Comparison of ENCODE assay signal across 21 cellular contexts in the genomic region with DNA sequence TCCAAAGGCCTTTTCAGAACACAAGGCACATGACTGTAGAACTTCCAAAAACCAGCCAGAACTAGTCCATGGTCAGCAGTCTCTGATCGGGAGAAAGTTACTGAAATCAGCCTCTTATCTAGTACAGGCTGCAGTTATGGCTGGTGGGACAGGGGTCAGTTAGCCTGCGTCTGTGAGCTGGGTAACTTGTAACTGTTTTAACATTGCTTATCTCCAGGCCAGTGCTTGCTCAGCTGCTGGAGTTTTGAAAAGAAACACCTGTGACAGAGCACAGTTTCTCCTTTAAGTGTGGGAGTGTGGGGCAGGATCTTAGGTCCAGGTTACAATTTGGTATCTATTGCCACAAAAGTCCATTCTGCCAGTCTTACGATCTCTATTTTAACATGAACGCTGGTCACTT.
DNase-seq lines count a peak whose midpoint lies in the region; ATAC-seq, FAIRE-seq and TF ChIP-seq lines count a peak whose summit lies in the region.
"Had no signal": no experiment of that assay in that cellular context is flagged by ENCODE, and none has a peak within 500 bp of the region (broad histone marks: within the 10 kb centered on the region; RNA-seq: fewer than 3 reads in every experiment).

No MANE protein-coding gene starts in this region.

- TF ChIP-seq EP300 in A549 (IDR thresholded peaks at IDR 0.05) = no peak

- peaks cover 26% of the 10 kb centered on the region for H3K27me3 Mint-ChIP-seq in nephron progenitor cell (ENCODE audit: low read depth, poor library complexity)
- no peaks in the 10 kb centered on the region for H3K27me3 Mint-ChIP-seq in activated CD8-positive, alpha-beta T cell treated with anti-CD3 and anti-CD28 coated beads for 36 hours

- in situ Hi-C loops in Panc1 (cut with HindIII; ENCODE audit: low pct_unique_long_range_greater_than_20kb, low sequenced_read_pairs) = no loop called here

- no TSS peak for BruUV-seq in Panc1 (replicated peaks; lab: Mats Ljungman, UMichigan)

- POLR2A ChIA-PET in A549 (lab: Yijun Ruan, JAX) (no interaction called here), Panc1 (lab: Charles Lee) (no interaction called here)
- POLR2A ChIA-PET in activated CD8-positive, alpha-beta T cell treated with anti-CD3 and anti-CD28 coated beads for 36 hours (lab: Charles Lee) = no interaction called here

- peaks cover 20% of the 10 kb centered on the region for H3K9me3 Mint-ChIP-seq in nephron progenitor cell
- no peaks in the 10 kb centered on the region for H3K9me3 Mint-ChIP-seq in activated CD8-positive, alpha-beta T cell treated with anti-CD3 and anti-CD28 coated beads for 36 hours

- ATAC-seq in A549 (no peak), Panc1 (0 out of 2 replicates have a peak, but pooled peaks have one; percentile 37)
- ATAC-seq in activated CD8-positive, alpha-beta T cell treated with anti-CD3 and anti-CD28 coated beads for 36 hours = no peak
- ATAC-seq: GM12878 had no signal

- intact Hi-C loops in Panc1 (cut with micrococcal nuclease; ENCODE audit: unreplicated experiment) = no loop called here
- intact Hi-C loops in activated CD8-positive, alpha-beta T cell treated with anti-CD3 and anti-CD28 coated beads for 36 hours (cut with micrococcal nuclease) = no loop called here

- H3K4me1 ChIP-seq in A549 (no peaks in the 10 kb centered on the region), Panc1 (ENCODE audit: control insufficient read depth, insufficient read depth, low read length) (peaks cover 11% of the 10 kb centered on the region; the same call in 1 of the 2 replicates), cardiac muscle cell (ENCODE audit: low read depth) (peaks cover 45% of the 10 kb centered on the region)
- H3K4me1 ChIP-seq: Peyer's patch had no signal

- H3K9me3 ChIP-seq in A549 (peaks cover 16% of the 10 kb centered on the region; the same call in 2 of the 3 replicates), Panc1 (ENCODE audit: control insufficient read depth, insufficient read depth, low read depth, low read length) (no peaks in the 10 kb centered on the region), cardiac muscle cell (ENCODE audit: low read depth) (no peaks in the 10 kb centered on the region)

- no peak overlapping the region for H3K4me2 ChIP-seq in A549

- no peaks in the 10 kb centered on the region for H3K36me3 Mint-ChIP-seq in nephron progenitor cell (ENCODE audit: low read depth)
- H3K36me3 Mint-ChIP-seq in activated CD8-positive, alpha-beta T cell treated with anti-CD3 and anti-CD28 coated beads for 36 hours (ENCODE audit: low read depth) = no peaks in the 10 kb centered on the region

- DNase-seq in A549 (ENCODE audit: low read depth in 1 of 2, low spot score in 1 of 2) (no peak), Panc1 (ENCODE audit: low read depth, low spot score) (no peak), cardiac muscle cell (ENCODE audit: low read depth in 1 of 2, low spot score in 1 of 2) (peak; percentile 23 to 39), nephron progenitor cell (no peak), activated gamma-delta T cell treated with Interleukin-2 at 50 U/mL for 16 hours (no peak), NCI-H128 (lab: John Stamatoyannopoulos, UW; ENCODE audit: unreplicated experiment) (no peak)
- DNase-seq in stimulated activated CD8-positive, alpha-beta memory T cell treated with anti-CD3 and anti-CD28 coated beads, Interleukin-4, amount 100 ng/mL, for 48 hours = no peak
- DNase-seq in activated CD8-positive, alpha-beta T cell treated with anti-CD3 and anti-CD28 coated beads for 36 hours = no peak
- DNase-seq: activated CD4-positive, alpha-beta T cell treated with anti-CD3 and anti-CD28 coated beads, Interleukin-2, amount 50 U/mL, for 4 hours; activated effector memory CD4-positive, alpha-beta T cell treated with anti-CD3 and anti-CD28 coated beads, Interleukin-2, amount 50 U/mL, for 16 hours; cerebellar nuclear complex; DMS53; effector CD4-positive, alpha-beta T cell; KG1; left cardiac atrium; NCI-H187 treated with DMSO at 0.1 percent for 48 hours; Peyer's patch; T-helper 2 cell had no signal

- H3K4me1 Mint-ChIP-seq in nephron progenitor cell = peaks cover 55% of the 10 kb centered on the region
- H3K4me1 Mint-ChIP-seq in activated CD8-positive, alpha-beta T cell treated with anti-CD3 and anti-CD28 coated beads for 36 hours (ENCODE audit: low read depth) = no peaks in the 10 kb centered on the region

- H3K4me3 ChIP-seq in A549 (no peak overlapping the region), Panc1 (ENCODE audit: low read depth in 2 of 2, low read length in 2 of 2) (no peak overlapping the region), cardiac muscle cell (no peak overlapping the region)
- H3K4me3 ChIP-seq: esophagus muscularis mucosa, GM12878, Peyer's patch, SK-N-MC had no signal

- H3K27me3 ChIP-seq in Panc1 (ENCODE audit: control insufficient read depth, insufficient read depth, low read length) (no peaks in the 10 kb centered on the region), cardiac muscle cell (no peaks in the 10 kb centered on the region)
- H3K27me3 ChIP-seq: Peyer's patch had no signal

- no peak for TF ChIP-seq POLR2A in A549 (IDR thresholded peaks at IDR 0.05; ENCODE audit: low read length)

- TF ChIP-seq CTCF in A549 (IDR thresholded peaks at IDR 0.05) (no peak), Panc1 (IDR thresholded peaks at IDR 0.05) (no peak), cardiac muscle cell (IDR thresholded peaks at IDR 0.05; ENCODE audit: low read depth, low read length) (no peak), nephron progenitor cell (IDR thresholded peaks at IDR 0.05) (no peak)
- no peak for TF ChIP-seq CTCF in activated CD8-positive, alpha-beta T cell treated with anti-CD3 and anti-CD28 coated beads for 36 hours (IDR thresholded peaks at IDR 0.05)

- FAIRE-seq in A549 (lab: Jason Lieb, UNC) = peak; percentile 18
- FAIRE-seq: GM12878 had no signal

- H3K27ac Mint-ChIP-seq in nephron progenitor cell = peak overlapping the region; percentile 77
- H3K27ac Mint-ChIP-seq in activated CD8-positive, alpha-beta T cell treated with anti-CD3 and anti-CD28 coated beads for 36 hours = no peak overlapping the region

- TF ChIP-seq RAD21 in A549 (conservative IDR thresholded peaks at IDR 0.05 in 1 of 2, IDR thresholded peaks at IDR 0.05 in 1 of 2) = no peak

- H3K4me3 Mint-ChIP-seq in nephron progenitor cell = no peak overlapping the region
- no peak overlapping the region for H3K4me3 Mint-ChIP-seq in activated CD8-positive, alpha-beta T cell treated with anti-CD3 and anti-CD28 coated beads for 36 hours

- H3K27ac ChIP-seq in A549 = no peak overlapping the region
- 0 out of 2 replicates have a peak overlapping the region, but pooled peaks have one; percentile 3 for H3K27ac ChIP-seq in Panc1 (ENCODE audit: low read length)
- H3K27ac ChIP-seq in cardiac muscle cell = peak overlapping the region; percentile 70
- H3K27ac ChIP-seq: esophagus muscularis mucosa, Peyer's patch, SK-N-MC had no signal

- CTCF ChIA-PET in A549 (lab: Yijun Ruan, JAX) = interaction anchor here (1.1 kb wide), 1 partner anchor 17 kb away, joined by 3 read pairs; no protein-coding TSS in a partner anchor
- CTCF ChIA-PET in Panc1 (lab: Charles Lee) = no interaction called here
- CTCF ChIA-PET in activated CD8-positive, alpha-beta T cell treated with anti-CD3 and anti-CD28 coated beads for 36 hours (lab: Charles Lee) = no interaction called here

- H3K36me3 ChIP-seq in Panc1 (ENCODE audit: control insufficient read depth, insufficient read depth, low read length) (no peaks in the 10 kb centered on the region), cardiac muscle cell (no peaks in the 10 kb centered on the region)
- H3K36me3 ChIP-seq: esophagus muscularis mucosa, Peyer's patch had no signal

- WGBS in A549 (ENCODE audit: missing lambda C conversion rate) = 8% methylated on average over 4 of the region's 4 CpGs

TF ChIP-seq in A549, 52 proteins besides CTCF, POLR2A, EP300 and RAD21:
- TF ChIP-seq CHD4 (IDR thresholded peaks at IDR 0.05; ENCODE audit: borderline replicate concordance) = no peak

Comparison
In these comparisons a context has a peak if more than half of its experiments do, and no peak if none do; other contexts are left out.
1. DNase-seq: peak in cardiac muscle cell (2 of 2); none in A549 (0 of 2), Panc1 (single experiment), nephron progenitor cell (single experiment), activated gamma-delta T cell treated with Interleukin-2 at 50 U/mL for 16 hours (single experiment), stimulated activated CD8-positive, alpha-beta memory T cell treated with anti-CD3 and anti-CD28 coated beads, Interleukin-4, amount 100 ng/mL, for 48 hours (single experiment), NCI-H128 (single experiment) and activated CD8-positive, alpha-beta T cell treated with anti-CD3 and anti-CD28 coated beads for 36 hours (single experiment).
2. H3K27ac ChIP-seq: peak in Panc1 (single experiment) and cardiac muscle cell (single experiment); none in A549 (0 of 2).